ENCODE assay signal across 1 cellular context in the genomic region with DNA sequence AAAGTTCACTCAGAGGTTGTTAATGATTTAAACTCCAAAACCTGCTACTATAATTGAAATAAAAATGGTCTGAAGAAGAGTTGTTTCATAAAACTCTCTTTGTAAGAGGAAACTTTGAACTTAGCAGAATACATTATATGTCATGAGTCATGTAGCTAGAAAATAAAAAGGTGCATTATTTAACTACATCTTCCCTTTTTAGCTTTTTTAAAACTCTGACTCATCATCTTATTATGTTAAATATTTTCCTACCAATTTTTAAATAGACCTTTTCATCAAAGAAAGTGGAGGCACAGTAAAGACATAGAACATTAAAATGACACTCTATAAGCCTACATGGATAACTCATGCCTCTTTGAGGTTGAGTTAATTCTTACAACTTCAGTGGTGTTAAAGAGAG.
TF ChIP-seq lines count a peak whose summit lies in the region.

No MANE protein-coding gene starts in this region.

TF ChIP-seq in WTC11, 78 proteins besides CTCF, POLR2A, EP300 and RAD21 (continued from another document):
- TF ChIP-seq, protein P1, sequence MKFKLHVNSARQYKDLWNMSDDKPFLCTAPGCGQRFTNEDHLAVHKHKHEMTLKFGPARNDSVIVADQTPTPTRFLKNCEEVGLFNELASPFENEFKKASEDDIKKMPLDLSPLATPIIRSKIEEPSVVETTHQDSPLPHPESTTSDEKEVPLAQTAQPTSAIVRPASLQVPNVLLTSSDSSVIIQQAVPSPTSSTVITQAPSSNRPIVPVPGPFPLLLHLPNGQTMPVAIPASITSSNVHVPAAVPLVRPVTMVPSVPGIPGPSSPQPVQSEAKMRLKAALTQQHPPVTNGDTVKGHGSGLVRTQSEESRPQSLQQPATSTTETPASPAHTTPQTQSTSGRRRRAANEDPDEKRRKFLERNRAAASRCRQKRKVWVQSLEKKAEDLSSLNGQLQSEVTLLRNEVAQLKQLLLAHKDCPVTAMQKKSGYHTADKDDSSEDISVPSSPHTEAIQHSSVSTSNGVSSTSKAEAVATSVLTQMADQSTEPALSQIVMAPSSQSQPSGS (CRISPR knock-in tag; IDR thresholded peaks at IDR 0.05; ENCODE audit: borderline replicate concordance, low read depth): no peak
- no peak for TF ChIP-seq ZNF416 (CRISPR knock-in tag; IDR thresholded peaks at IDR 0.05)
- no peak for TF ChIP-seq PRRX2 (CRISPR knock-in tag; IDR thresholded peaks at IDR 0.05)
